ENCODE assay signal across 19 cellular contexts in the genomic region with DNA sequence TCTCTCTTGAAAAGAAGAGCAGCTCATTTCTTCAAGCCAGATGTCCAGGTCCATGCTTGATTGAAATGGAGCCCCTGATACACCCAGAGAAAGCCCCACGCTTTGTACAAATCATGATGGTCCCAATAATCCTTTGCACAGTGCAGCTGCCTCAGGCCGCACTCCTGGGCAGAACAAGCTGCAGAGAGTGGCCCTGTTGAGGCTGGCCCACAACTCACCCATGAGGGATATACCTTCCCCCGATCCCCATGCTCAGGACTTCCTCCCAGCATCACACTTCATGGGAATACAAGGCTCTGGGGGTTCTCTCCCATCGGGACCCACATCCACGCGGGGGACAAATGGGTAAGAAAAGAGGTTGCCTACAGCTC.
"Had no signal": no experiment of that assay in that cellular context is flagged by ENCODE, and none has a peak within 500 bp of the region (broad histone marks: within the 10 kb centered on the region; RNA-seq: fewer than 3 reads in every experiment).

No MANE protein-coding gene starts in this region.

- H3K27me3 ChIP-seq: breast epithelium had no signal

- H3K27me3 Mint-ChIP-seq: activated CD8-positive, alpha-beta T cell treated with anti-CD3 and anti-CD28 coated beads for 36 hours; progenitor cell of endocrine pancreas had no signal

- ATAC-seq: activated CD8-positive, alpha-beta T cell treated with anti-CD3 and anti-CD28 coated beads for 36 hours; esophagus mucosa; lower lobe of right lung; stimulated activated effector memory CD8-positive, alpha-beta T cell treated with anti-CD3 and anti-CD28 coated beads, Interleukin-12 subunit alpha, Interleukin-12 subunit beta, amount 100 ng/mL, for 72 hours had no signal

- H3K9me3 Mint-ChIP-seq: activated CD8-positive, alpha-beta T cell treated with anti-CD3 and anti-CD28 coated beads for 36 hours; activated naive CD4-positive, alpha-beta T cell treated with anti-CD3 and anti-CD28 coated beads for 36 hours; activated T-helper 2 cell treated with anti-CD3 and anti-CD28 coated beads, Interferon-gamma antibody, Interleukin-2, Interleukin-4, amounts not matched to agents 10 μg/mL and 5 μg/mL and 100 μg/mL, durations not matched to agents 14 hours and 24 hours and 36 hours; stimulated activated effector memory CD8-positive, alpha-beta T cell treated with anti-CD3 and anti-CD28 coated beads, Interleukin-12 subunit alpha, Interleukin-12 subunit beta, amount 100 ng/mL, for 72 hours had no signal

- H3K27ac ChIP-seq: breast epithelium, lower lobe of right lung, skin epidermis had no signal

- DNase-seq: activated CD4-positive, alpha-beta T cell treated with anti-CD3 and anti-CD28 coated beads for 48 hours; activated CD4-positive, CD25-positive, alpha-beta regulatory T cell; activated CD8-positive, alpha-beta T cell treated with anti-CD3 and anti-CD28 coated beads for 36 hours; activated naive CD4-positive, alpha-beta T cell treated with anti-CD3 and anti-CD28 coated beads for 36 hours; activated T-cell treated with anti-CD3 and anti-CD28 coated beads, Interleukin-2, amount 50 U/mL, for 1 hour; cerebellar nuclear complex; effector CD8-positive, alpha-beta T cell; left cardiac atrium; lower lobe of right lung; stimulated activated CD4-positive, alpha-beta T cell treated with anti-CD3 and anti-CD28 coated beads, Interleukin-4, amount 100 ng/mL, for 24 hours; T1000 had no signal

- H3K36me3 Mint-ChIP-seq: stimulated activated effector memory CD8-positive, alpha-beta T cell treated with anti-CD3 and anti-CD28 coated beads, Interleukin-12 subunit alpha, Interleukin-12 subunit beta, amount 100 ng/mL, for 72 hours had no signal

- H3K4me3 Mint-ChIP-seq: activated CD8-positive, alpha-beta T cell treated with anti-CD3 and anti-CD28 coated beads for 36 hours; activated naive CD4-positive, alpha-beta T cell treated with anti-CD3 and anti-CD28 coated beads for 36 hours; mesothelial cell of epicardium; nephron; stimulated activated effector memory CD8-positive, alpha-beta T cell treated with anti-CD3 and anti-CD28 coated beads, Interleukin-12 subunit alpha, Interleukin-12 subunit beta, amount 100 ng/mL, for 72 hours had no signal

- H3K9me3 ChIP-seq: breast epithelium, lower lobe of right lung had no signal

- H3K27ac Mint-ChIP-seq: activated CD8-positive, alpha-beta T cell treated with anti-CD3 and anti-CD28 coated beads for 36 hours; activated naive CD4-positive, alpha-beta T cell treated with anti-CD3 and anti-CD28 coated beads for 36 hours; activated T-helper 2 cell treated with anti-CD3 and anti-CD28 coated beads, Interferon-gamma antibody, Interleukin-2, Interleukin-4, amounts not matched to agents 10 μg/mL and 5 μg/mL and 100 μg/mL, durations not matched to agents 14 hours and 24 hours and 36 hours; mesothelial cell of epicardium; progenitor cell of endocrine pancreas; stimulated activated effector memory CD8-positive, alpha-beta T cell treated with anti-CD3 and anti-CD28 coated beads, Interleukin-12 subunit alpha, Interleukin-12 subunit beta, amount 100 ng/mL, for 72 hours had no signal

- H3K4me3 ChIP-seq: breast epithelium, lower lobe of right lung, skin epidermis had no signal

- H3K4me1 ChIP-seq: breast epithelium had no signal

- H3K36me3 ChIP-seq: breast epithelium, lower lobe of right lung had no signal
